In the genomic region with DNA sequence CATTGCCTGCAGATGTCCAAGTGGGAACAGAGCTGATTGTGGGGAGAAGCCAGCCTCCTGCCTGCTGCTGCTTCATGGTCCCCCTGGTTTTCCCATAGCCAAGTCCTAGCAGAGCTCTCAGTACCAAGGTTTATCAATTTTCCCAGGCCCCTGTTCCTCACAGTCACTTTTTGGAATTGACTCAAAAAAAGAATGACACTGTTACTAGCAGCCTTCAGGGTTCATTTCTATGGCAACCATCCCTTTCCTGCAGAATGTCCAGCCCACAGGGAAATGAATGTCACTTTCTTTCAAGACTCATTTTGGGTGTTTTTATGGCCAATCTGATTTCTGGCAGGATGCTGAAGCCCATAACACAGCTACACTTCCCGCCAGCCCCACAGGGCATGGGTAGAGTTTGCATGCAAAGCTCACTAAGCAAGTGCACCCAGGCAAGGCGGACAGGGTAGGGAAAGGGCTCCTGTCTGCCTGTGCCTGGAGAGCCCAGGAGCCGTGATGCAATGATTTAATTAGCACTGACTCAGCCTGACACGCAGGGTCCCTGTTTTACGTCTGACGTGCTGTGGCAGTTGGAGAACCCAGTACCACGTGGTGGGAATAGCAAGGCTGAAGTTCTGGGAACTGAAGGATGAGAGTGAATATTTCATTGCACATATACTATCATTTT, we compare ENCODE assay signal across 1 cellular context.
TF ChIP-seq lines count a peak whose summit lies in the region.

No MANE protein-coding gene starts in this region.

TF ChIP-seq in SK-N-SH, 30 proteins besides CTCF, POLR2A, EP300 and RAD21 (continued from another document):
- TF ChIP-seq REST (IDR thresholded peaks at IDR 0.05; ENCODE audit: low read depth, low read length) (no peak), TAF1 (IDR thresholded peaks at IDR 0.05; ENCODE audit: borderline replicate concordance, low read depth, low read length) (no peak), CHD2 (IDR thresholded peaks at IDR 0.05; ENCODE audit: low read length, partially characterized antibody) (peak; percentile 83), TCF12 (IDR thresholded peaks at IDR 0.05) (0 out of 2 replicates have a peak, but pooled peaks have one; percentile 8), ELF1 (IDR thresholded peaks at IDR 0.05) (no peak), POLR2AphosphoS5 (IDR thresholded peaks at IDR 0.05; ENCODE audit: low read depth, low read length) (no peak), GATA2 (CRISPR knock-in tag; IDR thresholded peaks at IDR 0.05) (peak; percentile 54), FOXJ3 (CRISPR knock-in tag; IDR thresholded peaks at IDR 0.05) (peak; percentile 76; the same call in 1 of the 2 replicates), MEF2A (IDR thresholded peaks at IDR 0.05; ENCODE audit: borderline replicate concordance, low read depth) (no peak), RCOR1 (IDR thresholded peaks at IDR 0.05; ENCODE audit: low read length) (peak; percentile 40), EZH2phosphoT487 (IDR thresholded peaks at IDR 0.05; ENCODE audit: borderline replicate concordance, low read depth) (no peak), FOXM1 (IDR thresholded peaks at IDR 0.05; ENCODE audit: low read depth) (no peak), RXRA (IDR thresholded peaks at IDR 0.05; ENCODE audit: borderline replicate concordance, low read depth) (no peak), MAX (IDR thresholded peaks at IDR 0.05; ENCODE audit: low read depth) (no peak), TEAD4 (IDR thresholded peaks at IDR 0.05; ENCODE audit: borderline replicate concordance, insufficient read depth) (no peak), RFX5 (IDR thresholded peaks at IDR 0.05; ENCODE audit: low read length) (no peak), FOSL2 (IDR thresholded peaks at IDR 0.05; ENCODE audit: borderline replicate concordance, low read depth) (no peak), PBX3 (IDR thresholded peaks at IDR 0.05) (no peak), NRF1 (IDR thresholded peaks at IDR 0.05; ENCODE audit: low read depth, low read length) (no peak), SMC3 (IDR thresholded peaks at IDR 0.05; ENCODE audit: low read depth, low read length) (no peak), MXI1 (IDR thresholded peaks at IDR 0.05; ENCODE audit: low read depth, low read length) (peak; percentile 95), SIN3A (IDR thresholded peaks at IDR 0.05; ENCODE audit: borderline replicate concordance, low read depth, low read length) (no peak), YY1 (IDR thresholded peaks at IDR 0.05; ENCODE audit: low read depth) (no peak), JUND (IDR thresholded peaks at IDR 0.05) (no peak), NFIC (IDR thresholded peaks at IDR 0.05; ENCODE audit: borderline replicate concordance) (no peak)
- TF ChIP-seq, protein P1, sequence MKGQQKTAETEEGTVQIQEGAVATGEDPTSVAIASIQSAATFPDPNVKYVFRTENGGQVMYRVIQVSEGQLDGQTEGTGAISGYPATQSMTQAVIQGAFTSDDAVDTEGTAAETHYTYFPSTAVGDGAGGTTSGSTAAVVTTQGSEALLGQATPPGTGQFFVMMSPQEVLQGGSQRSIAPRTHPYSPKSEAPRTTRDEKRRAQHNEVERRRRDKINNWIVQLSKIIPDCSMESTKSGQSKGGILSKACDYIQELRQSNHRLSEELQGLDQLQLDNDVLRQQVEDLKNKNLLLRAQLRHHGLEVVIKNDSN (IDR thresholded peaks at IDR 0.05; ENCODE audit: borderline replicate concordance, low read depth): peak; percentile 9; the same call in 1 of the 2 replicates
- TF ChIP-seq, protein P2, sequence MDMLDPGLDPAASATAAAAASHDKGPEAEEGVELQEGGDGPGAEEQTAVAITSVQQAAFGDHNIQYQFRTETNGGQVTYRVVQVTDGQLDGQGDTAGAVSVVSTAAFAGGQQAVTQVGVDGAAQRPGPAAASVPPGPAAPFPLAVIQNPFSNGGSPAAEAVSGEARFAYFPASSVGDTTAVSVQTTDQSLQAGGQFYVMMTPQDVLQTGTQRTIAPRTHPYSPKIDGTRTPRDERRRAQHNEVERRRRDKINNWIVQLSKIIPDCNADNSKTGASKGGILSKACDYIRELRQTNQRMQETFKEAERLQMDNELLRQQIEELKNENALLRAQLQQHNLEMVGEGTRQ (IDR thresholded peaks at IDR 0.05; ENCODE audit: borderline replicate concordance, low read depth, low read length): 0 out of 2 replicates have a peak, but pooled peaks have one; percentile 46
- TF ChIP-seq, protein P3, sequence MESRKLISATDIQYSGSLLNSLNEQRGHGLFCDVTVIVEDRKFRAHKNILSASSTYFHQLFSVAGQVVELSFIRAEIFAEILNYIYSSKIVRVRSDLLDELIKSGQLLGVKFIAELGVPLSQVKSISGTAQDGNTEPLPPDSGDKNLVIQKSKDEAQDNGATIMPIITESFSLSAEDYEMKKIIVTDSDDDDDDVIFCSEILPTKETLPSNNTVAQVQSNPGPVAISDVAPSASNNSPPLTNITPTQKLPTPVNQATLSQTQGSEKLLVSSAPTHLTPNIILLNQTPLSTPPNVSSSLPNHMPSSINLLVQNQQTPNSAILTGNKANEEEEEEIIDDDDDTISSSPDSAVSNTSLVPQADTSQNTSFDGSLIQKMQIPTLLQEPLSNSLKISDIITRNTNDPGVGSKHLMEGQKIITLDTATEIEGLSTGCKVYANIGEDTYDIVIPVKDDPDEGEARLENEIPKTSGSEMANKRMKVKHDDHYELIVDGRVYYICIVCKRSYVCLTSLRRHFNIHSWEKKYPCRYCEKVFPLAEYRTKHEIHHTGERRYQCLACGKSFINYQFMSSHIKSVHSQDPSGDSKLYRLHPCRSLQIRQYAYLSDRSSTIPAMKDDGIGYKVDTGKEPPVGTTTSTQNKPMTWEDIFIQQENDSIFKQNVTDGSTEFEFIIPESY (IDR thresholded peaks at IDR 0.05; ENCODE audit: borderline replicate concordance, low read depth): no peak
- TF ChIP-seq, protein P4, sequence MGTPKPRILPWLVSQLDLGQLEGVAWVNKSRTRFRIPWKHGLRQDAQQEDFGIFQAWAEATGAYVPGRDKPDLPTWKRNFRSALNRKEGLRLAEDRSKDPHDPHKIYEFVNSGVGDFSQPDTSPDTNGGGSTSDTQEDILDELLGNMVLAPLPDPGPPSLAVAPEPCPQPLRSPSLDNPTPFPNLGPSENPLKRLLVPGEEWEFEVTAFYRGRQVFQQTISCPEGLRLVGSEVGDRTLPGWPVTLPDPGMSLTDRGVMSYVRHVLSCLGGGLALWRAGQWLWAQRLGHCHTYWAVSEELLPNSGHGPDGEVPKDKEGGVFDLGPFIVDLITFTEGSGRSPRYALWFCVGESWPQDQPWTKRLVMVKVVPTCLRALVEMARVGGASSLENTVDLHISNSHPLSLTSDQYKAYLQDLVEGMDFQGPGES (IDR thresholded peaks at IDR 0.05; ENCODE audit: low read depth, low read length): no peak
